ENCODE assay signal across 8 cellular contexts in genomic region chr1:236604218-236605029, GRCh38. TPM values are rescaled to one million over a fixed set of nuclear protein-coding genes. Genes with fewer than 3 reads are reported as not detected.
DNase-seq lines count a peak whose midpoint lies in the region; ATAC-seq and TF ChIP-seq lines count a peak whose summit lies in the region.

Gene HEATR1, minus strand, starts transcription at chr1:236604516. Its CDS starts 421 bp downstream, at chr1:236604095.

- H3K27ac ChIP-seq in upper lobe of right lung: peak within 1 kb of the TSS; percentile 79

- peaks cover under 1% of the 10 kb centered on the region for H3K27me3 ChIP-seq in upper lobe of right lung

- peak within 1 kb of the TSS; percentile 93 for H3K4me3 ChIP-seq in upper lobe of right lung

- DNase-seq in GM13976 (ENCODE audit: low spot score) (peak; percentile 86), NCI-H146 treated with DMSO at 0.1 percent for 48 hours (lab: John Stamatoyannopoulos, UW; ENCODE audit: unreplicated experiment) (peak; percentile 85), amniotic stem cell (lab: John Stamatoyannopoulos, UW) (peak; percentile 91), left cardiac atrium (peak; percentile 95), posterior vena cava (ENCODE audit: low spot score) (peak; percentile 98), upper lobe of right lung (peak; percentile 95)

- peak; percentile 95 for ATAC-seq in HG02870 (IDR thresholded peaks at IDR 0.05; ENCODE audit: unreplicated experiment)
- ATAC-seq in left cardiac atrium: peak; percentile 98 to 99
- peak; percentile 100 for ATAC-seq in upper lobe of right lung

- H3K9me3 ChIP-seq in upper lobe of right lung: no peaks in the 10 kb centered on the region

- TF ChIP-seq CTCF in GM13976 (IDR thresholded peaks at IDR 0.05; ENCODE audit: borderline replicate concordance, control extremely low read depth, extremely low read depth, insufficient read depth, missing control alignments): no peak
- no peak for TF ChIP-seq CTCF in upper lobe of right lung (IDR thresholded peaks at IDR 0.05)

- intact Hi-C loops in T-helper 1 cell treated with Interleukin-12 subunit alpha and Interleukin-12 subunit beta and Interleukin-4 antibody, amounts not matched to agents 30 ng/mL and 1 ng/mL, for 36 hours (cut with micrococcal nuclease): loop anchor here (1.0 to 5.0 kb wide), 11 partner anchors 80 to 1100 kb away; partner anchors contain the start of genes ACTN2, B3GALNT2, GPR137B and MTR
- intact Hi-C loops in left cardiac atrium (cut with DNase I): no loop called here
- intact Hi-C loops in posterior vena cava (cut with DNase I): loop anchor here in 1 of 2 donors (10.0 kb wide), 1 partner anchor 190 kb away; the partner anchor contains the start of gene MTR
- intact Hi-C loops in upper lobe of right lung (cut with DNase I): no loop called here

- in situ Hi-C loops in GM13976 (cut with MboI; ENCODE audit: low sequenced_read_pairs, unreplicated experiment): loop anchor here (25.0 kb wide), 2 partner anchors 258 to 783 kb away; no protein-coding TSS in a partner anchor

- H3K4me1 ChIP-seq in upper lobe of right lung: peaks cover 8% of the 10 kb centered on the region

- peaks cover 10% of the 10 kb centered on the region for H3K36me3 ChIP-seq in upper lobe of right lung

RNA-seq across cellular contexts. Expression of gene HEATR1, which starts in this region (rescaled TPM):
- total RNA-seq in T-helper 1 cell treated with Interleukin-12 subunit alpha and Interleukin-12 subunit beta and Interleukin-4 antibody, amounts not matched to agents 30 ng/mL and 1 ng/mL, for 36 hours: 49.3 and 53.2 TPM in 2 replicates
- 10 to 100 TPM; 13.0 to 17.1 TPM for total RNA-seq in left cardiac atrium
- 10 to 100 TPM; 27.4 to 28.3 TPM for total RNA-seq in posterior vena cava
- 23.6 TPM for total RNA-seq in upper lobe of right lung

Comparison
In these comparisons a context has a peak if more than half of its experiments do, and no peak if none do; other contexts are left out.
1. Peak in every context shown above with its lines: DNase-seq, ATAC-seq, H3K4me3 ChIP-seq and H3K27ac ChIP-seq.